Comparison of ENCODE assay signal across 24 cellular contexts in the genomic region with DNA sequence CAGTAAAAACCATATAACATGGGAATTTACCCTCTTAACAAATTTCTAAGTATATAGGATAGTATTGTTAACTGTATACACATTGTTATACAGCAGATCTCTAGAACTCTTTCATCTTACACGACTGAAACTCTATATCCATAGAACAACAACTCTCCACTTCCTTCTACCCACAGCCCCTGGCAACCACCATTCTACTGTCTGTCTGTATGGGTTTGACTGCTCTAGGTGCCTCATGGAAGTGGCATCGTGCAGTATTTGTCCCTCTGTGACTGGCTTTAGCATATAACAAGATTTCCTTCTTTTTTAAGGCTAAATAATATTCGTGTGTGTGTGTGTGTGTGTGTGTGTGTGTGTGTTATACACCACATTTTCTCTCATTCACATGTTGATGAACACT.
DNase-seq lines count a peak whose midpoint lies in the region; ATAC-seq and TF ChIP-seq lines count a peak whose summit lies in the region.
"Had no signal": no experiment of that assay in that cellular context is flagged by ENCODE, and none has a peak within 500 bp of the region (broad histone marks: within the 10 kb centered on the region; RNA-seq: fewer than 3 reads in every experiment).

No MANE protein-coding gene starts in this region.

- TF ChIP-seq EP300 in tibial nerve (IDR thresholded peaks at IDR 0.05): no peak

- in situ Hi-C loops in gastrocnemius medialis (cut with MboI; ENCODE audit: low sequenced_read_pairs in 4 of 4): no loop called here

- ATAC-seq in activated naive CD4-positive, alpha-beta T cell treated with anti-CD3 and anti-CD28 coated beads, Interleukin-2, amount 50 U/mL, for 72 hours: no peak
- ATAC-seq in gastrocnemius medialis: no peak
- no peak for ATAC-seq in WTC11
- ATAC-seq: HCT116, K562 had no signal

- H3K27ac Mint-ChIP-seq in activated naive CD4-positive, alpha-beta T cell treated with anti-CD3 and anti-CD28 coated beads, Interleukin-2, amount 10 ng/mL, durations not matched to agents 7 days and 5 days: peak overlapping the region; percentile 55
- H3K27ac Mint-ChIP-seq in activated naive CD4-positive, alpha-beta T cell treated with anti-CD3 and anti-CD28 coated beads, Interleukin-2, amount 50 U/mL, for 72 hours: no peak overlapping the region
- H3K27ac Mint-ChIP-seq in WTC11: no peak overlapping the region
- H3K27ac Mint-ChIP-seq: CD4-positive, CD25-positive, alpha-beta regulatory T cell had no signal

- peaks cover 43% of the 10 kb centered on the region for H3K4me1 ChIP-seq in ACC112 (ENCODE audit: control insufficient read depth, insufficient read depth, low read length, unreplicated experiment)
- peaks cover 34 to 38% of the 10 kb centered on the region in 2 donors for H3K4me1 ChIP-seq in gastrocnemius medialis
- peaks cover 0 to 22% (median 0%) of the 10 kb centered on the region in 4 donors for H3K4me1 ChIP-seq in tibial nerve
- H3K4me1 ChIP-seq: BE2C had no signal

- no peaks in the 10 kb centered on the region for H3K36me3 Mint-ChIP-seq in activated naive CD4-positive, alpha-beta T cell treated with anti-CD3 and anti-CD28 coated beads, Interleukin-2, amount 10 ng/mL, durations not matched to agents 7 days and 5 days
- H3K36me3 Mint-ChIP-seq in activated naive CD4-positive, alpha-beta T cell treated with anti-CD3 and anti-CD28 coated beads, Interleukin-2, amount 50 U/mL, for 72 hours: no peaks in the 10 kb centered on the region
- peaks cover 54% of the 10 kb centered on the region for H3K36me3 Mint-ChIP-seq in WTC11
- H3K36me3 Mint-ChIP-seq: CD4-positive, CD25-positive, alpha-beta regulatory T cell had no signal

- no peak for TF ChIP-seq POLR2A in gastrocnemius medialis (IDR thresholded peaks at IDR 0.05)
- TF ChIP-seq POLR2A in tibial nerve (IDR thresholded peaks at IDR 0.05): no peak

- H3K4me3 Mint-ChIP-seq in activated naive CD4-positive, alpha-beta T cell treated with anti-CD3 and anti-CD28 coated beads, Interleukin-2, amount 10 ng/mL, durations not matched to agents 7 days and 5 days: no peak overlapping the region
- no peak overlapping the region for H3K4me3 Mint-ChIP-seq in WTC11
- H3K4me3 Mint-ChIP-seq: CD4-positive, CD25-positive, alpha-beta regulatory T cell had no signal

- CTCF ChIA-PET in activated naive CD4-positive, alpha-beta T cell treated with anti-CD3 and anti-CD28 coated beads, Interleukin-2, amount 10 ng/mL, durations not matched to agents 7 days and 5 days (lab: Charles Lee): no interaction called here
- CTCF ChIA-PET in WTC11 (lab: Charles Lee): no interaction called here

- intact Hi-C loops in gastrocnemius medialis (cut with DNase I; ENCODE audit: low total_unique reads): no loop called here

- POLR2A ChIA-PET in WTC11 (lab: Charles Lee): no interaction called here

- H3K27me3 ChIP-seq in ACC112 (ENCODE audit: insufficient read depth, low read length) (no peaks in the 10 kb centered on the region), gastrocnemius medialis (no peaks in the 10 kb centered on the region), tibial nerve (no peaks in the 10 kb centered on the region)
- H3K27me3 ChIP-seq: BE2C had no signal

- WGBS in tibial nerve, 2 donors: 75 to 86% methylated on average over 3 of the region's 3 CpGs

- TF ChIP-seq CTCF in VCaP (conservative IDR thresholded peaks at IDR 0.05) (no peak), gastrocnemius medialis (IDR thresholded peaks at IDR 0.05 in 4 of 5, conservative IDR thresholded peaks at IDR 0.05 in 1 of 5) (no peak), WTC11 (IDR thresholded peaks at IDR 0.05) (no peak), tibial nerve (IDR thresholded peaks at IDR 0.05) (no peak)

- H2AFZ ChIP-seq in ACC112 (ENCODE audit: low read length, unreplicated experiment): no peak overlapping the region

- H3K27me3 Mint-ChIP-seq in activated naive CD4-positive, alpha-beta T cell treated with anti-CD3 and anti-CD28 coated beads, Interleukin-2, amount 10 ng/mL, durations not matched to agents 7 days and 5 days: no peaks in the 10 kb centered on the region
- no peaks in the 10 kb centered on the region for H3K27me3 Mint-ChIP-seq in WTC11 (ENCODE audit: low read depth)
- H3K27me3 Mint-ChIP-seq: CD4-positive, CD25-positive, alpha-beta regulatory T cell had no signal

- H3K36me3 ChIP-seq in ACC112 (ENCODE audit: insufficient read depth, low read length) (peaks cover 36% of the 10 kb centered on the region), gastrocnemius medialis (no peaks in the 10 kb centered on the region), tibial nerve (peaks cover 0 to 14% (median 4%) of the 10 kb centered on the region in 3 donors)

- H3K79me2 ChIP-seq in ACC112 (ENCODE audit: control insufficient read depth, insufficient read depth, low read length, unreplicated experiment): peaks cover 3% of the 10 kb centered on the region

- H3K4me3 ChIP-seq in ACC112 (ENCODE audit: low read depth, low read length) (no peak overlapping the region), gastrocnemius medialis (no peak overlapping the region), tibial nerve (no peak overlapping the region)
- H3K4me3 ChIP-seq: K562 had no signal

- no peak for DNase-seq in activated naive CD4-positive, alpha-beta T cell treated with anti-CD3 and anti-CD28 coated beads, Interleukin-2, amount 10 ng/mL, durations not matched to agents 7 days and 5 days
- DNase-seq in activated naive CD4-positive, alpha-beta T cell treated with anti-CD3 and anti-CD28 coated beads, Interleukin-2, amount 50 U/mL, for 72 hours (ENCODE audit: low spot score in 2 of 2): no peak
- no peak for DNase-seq in gastrocnemius medialis
- DNase-seq in WTC11 (ENCODE audit: low spot score): no peak
- no peak for DNase-seq in NCI-H2171 (lab: John Stamatoyannopoulos, UW)
- DNase-seq in tibial nerve (ENCODE audit: low spot score in 2 of 2): no peak
- DNase-seq: 8988T, BE2C, COR-L47, GDM1, GOT3, MV-4-11, NCI-H1417, NCI-H187, NCI-H2107, NCI-H2227 treated with DMSO at 0.1 percent for 48 hours, NCI-H524, NCI-H82, SIG-M5 had no signal

- H3K4me1 Mint-ChIP-seq in activated naive CD4-positive, alpha-beta T cell treated with anti-CD3 and anti-CD28 coated beads, Interleukin-2, amount 10 ng/mL, durations not matched to agents 7 days and 5 days: peaks cover 29% of the 10 kb centered on the region
- peaks cover 72% of the 10 kb centered on the region for H3K4me1 Mint-ChIP-seq in WTC11
- H3K4me1 Mint-ChIP-seq: CD4-positive, CD25-positive, alpha-beta regulatory T cell had no signal

- H3K27ac ChIP-seq in ACC112 (ENCODE audit: low read depth, low read length) (peak overlapping the region; percentile 92; the same call in 1 of the 2 replicates), VCaP (peak overlapping the region; percentile 73), gastrocnemius medialis (peak overlapping the region; percentile 48 to 70 (median 59)), tibial nerve (peak overlapping the region in 2 of 4 donors; percentile 13 to 18)

- H3K9me3 ChIP-seq in gastrocnemius medialis: no peaks in the 10 kb centered on the region
- no peaks in the 10 kb centered on the region for H3K9me3 ChIP-seq in tibial nerve
- H3K9me3 ChIP-seq: BE2C had no signal

- H3K9me3 Mint-ChIP-seq in activated naive CD4-positive, alpha-beta T cell treated with anti-CD3 and anti-CD28 coated beads, Interleukin-2, amount 10 ng/mL, durations not matched to agents 7 days and 5 days: peaks cover 9% of the 10 kb centered on the region
- peaks cover 16 to 25% of the 10 kb centered on the region in 2 donors for H3K9me3 Mint-ChIP-seq in activated naive CD4-positive, alpha-beta T cell treated with anti-CD3 and anti-CD28 coated beads, Interleukin-2, amount 50 U/mL, for 72 hours
- H3K9me3 Mint-ChIP-seq in WTC11: peaks cover 5% of the 10 kb centered on the region; the same call in 1 of the 2 replicates

TF ChIP-seq in WTC11, 78 proteins besides CTCF, POLR2A, EP300 and RAD21:
- TF ChIP-seq, protein P1, sequence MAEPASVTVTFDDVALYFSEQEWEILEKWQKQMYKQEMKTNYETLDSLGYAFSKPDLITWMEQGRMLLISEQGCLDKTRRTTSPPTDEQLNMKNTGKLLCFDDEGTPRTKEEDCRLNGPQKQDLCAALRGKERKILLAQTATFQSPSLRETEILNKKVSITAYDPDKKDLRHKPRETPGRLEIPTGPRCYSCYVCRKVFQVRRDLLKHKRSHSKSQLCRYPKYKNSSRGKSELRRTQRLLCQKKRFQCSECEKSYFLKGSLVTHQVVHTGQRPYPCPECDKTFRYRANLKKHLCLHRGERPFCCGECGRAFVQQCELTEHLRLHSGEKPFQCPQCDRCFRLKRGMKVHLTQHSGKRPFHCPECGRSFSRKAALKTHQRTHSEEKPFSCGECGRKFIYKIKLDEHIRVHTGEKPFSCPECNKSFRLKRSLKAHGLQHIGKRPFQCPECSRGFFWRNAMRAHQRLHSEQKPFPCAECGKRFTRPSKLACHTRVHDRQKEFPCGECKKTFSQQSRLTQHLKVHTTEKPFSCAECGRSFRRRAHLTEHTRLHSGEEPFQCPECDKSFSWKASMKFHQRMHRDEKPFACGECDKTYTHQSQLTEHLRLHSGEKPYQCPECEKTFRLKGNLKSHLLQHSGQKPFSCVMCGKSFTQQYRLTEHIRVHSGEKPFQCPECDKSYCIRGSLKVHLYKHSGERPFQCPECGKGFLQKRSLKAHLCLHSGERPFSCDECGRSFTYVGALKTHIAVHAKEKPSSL (CRISPR knock-in tag; conservative IDR thresholded peaks at IDR 0.05): no peak
- TF ChIP-seq, protein P2, sequence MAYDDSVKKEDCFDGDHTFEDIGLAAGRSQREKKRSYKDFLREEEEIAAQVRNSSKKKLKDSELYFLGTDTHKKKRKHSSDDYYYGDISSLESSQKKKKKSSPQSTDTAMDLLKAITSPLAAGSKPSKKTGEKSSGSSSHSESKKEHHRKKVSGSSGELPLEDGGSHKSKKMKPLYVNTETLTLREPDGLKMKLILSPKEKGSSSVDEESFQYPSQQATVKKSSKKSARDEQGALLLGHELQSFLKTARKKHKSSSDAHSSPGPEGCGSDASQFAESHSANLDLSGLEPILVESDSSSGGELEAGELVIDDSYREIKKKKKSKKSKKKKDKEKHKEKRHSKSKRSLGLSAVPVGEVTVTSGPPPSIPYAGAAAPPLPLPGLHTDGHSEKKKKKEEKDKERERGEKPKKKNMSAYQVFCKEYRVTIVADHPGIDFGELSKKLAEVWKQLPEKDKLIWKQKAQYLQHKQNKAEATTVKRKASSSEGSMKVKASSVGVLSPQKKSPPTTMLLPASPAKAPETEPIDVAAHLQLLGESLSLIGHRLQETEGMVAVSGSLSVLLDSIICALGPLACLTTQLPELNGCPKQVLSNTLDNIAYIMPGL (CRISPR knock-in tag; IDR thresholded peaks at IDR 0.05): no peak
- TF ChIP-seq SP1 (CRISPR knock-in tag; conservative IDR thresholded peaks at IDR 0.05) (no peak), CREM (CRISPR knock-in tag; IDR thresholded peaks at IDR 0.05) (no peak), FOXK1 (CRISPR knock-in tag; IDR thresholded peaks at IDR 0.05) (no peak), NR3C1 (CRISPR knock-in tag; conservative IDR thresholded peaks at IDR 0.05; ENCODE audit: low read depth) (no peak)
TF ChIP-seq in WTC11: peak in this region for 0.
